Comparison of ENCODE assay signal across 12 cellular contexts in the genomic region with DNA sequence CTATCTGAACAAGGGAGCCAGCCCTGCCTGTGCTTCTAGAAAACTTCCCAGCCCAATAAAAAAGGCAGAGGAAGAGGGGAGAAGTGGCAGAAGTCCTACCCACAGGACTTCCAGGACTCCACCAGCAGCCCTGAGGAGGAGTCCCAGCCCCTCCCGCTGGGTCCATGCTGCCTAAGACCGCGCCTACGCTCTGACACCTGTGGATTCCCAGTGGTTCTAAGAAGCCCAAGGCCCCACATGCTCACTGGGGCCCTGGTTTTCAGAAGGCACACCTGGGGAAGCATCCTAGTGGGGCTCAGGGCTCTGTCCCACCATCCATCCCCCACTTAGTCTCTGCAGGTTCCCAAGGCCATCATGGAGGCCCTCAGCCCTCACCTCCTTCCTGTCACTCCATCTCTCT. TPM values are rescaled to one million over a fixed set of nuclear protein-coding genes. Genes with fewer than 3 reads are reported as not detected.
DNase-seq lines count a peak whose midpoint lies in the region; ATAC-seq and TF ChIP-seq lines count a peak whose summit lies in the region.
"Had no signal": no experiment of that assay in that cellular context is flagged by ENCODE, and none has a peak within 500 bp of the region (broad histone marks: within the 10 kb centered on the region; RNA-seq: fewer than 3 reads in every experiment).

No MANE protein-coding gene starts in this region.

- peaks cover 13% of the 10 kb centered on the region for H3K36me3 Mint-ChIP-seq in endodermal cell (ENCODE audit: low read depth)
- H3K36me3 Mint-ChIP-seq in mesothelial cell of epicardium, result no peaks in the 10 kb centered on the region

- ATAC-seq in GM21367 (IDR thresholded peaks at IDR 0.05; ENCODE audit: unreplicated experiment) (no peak), HG03280 (IDR thresholded peaks at IDR 0.05; ENCODE audit: unreplicated experiment) (no peak)
- ATAC-seq: SK-N-SH treated with all-trans-retinoic acid at 6 μM for 48 hours had no signal

- CTCF ChIA-PET in AG04450 (lab: Charles Lee), result no interaction called here

- no peak for TF ChIP-seq POLR2A in Peyer's patch (IDR thresholded peaks at IDR 0.05)

- no peaks in the 10 kb centered on the region for H3K9me3 ChIP-seq in AG04450 (ENCODE audit: control insufficient read depth, insufficient read depth, low read length)
- H3K9me3 ChIP-seq in Peyer's patch, result no peaks in the 10 kb centered on the region
- no peaks in the 10 kb centered on the region for H3K9me3 ChIP-seq in endodermal cell (ENCODE audit: control insufficient read depth, low read length)
- H3K9me3 ChIP-seq: adrenal gland had no signal

- TF ChIP-seq CTCF in AG04450 (IDR thresholded peaks at IDR 0.05; ENCODE audit: low read depth, low read length), result no peak
- no peak for TF ChIP-seq CTCF in Peyer's patch (IDR thresholded peaks at IDR 0.05)
- no peak for TF ChIP-seq CTCF in endodermal cell (conservative IDR thresholded peaks at IDR 0.05)
- no peak for TF ChIP-seq CTCF in mesothelial cell of epicardium (IDR thresholded peaks at IDR 0.05; ENCODE audit: unreplicated experiment)

- no peak overlapping the region for H3K9ac ChIP-seq in endodermal cell (ENCODE audit: extremely low read depth, low read length, poor library complexity, severe bottlenecking)

- H3K27me3 Mint-ChIP-seq in endodermal cell (ENCODE audit: insufficient read depth) (no peaks in the 10 kb centered on the region), mesothelial cell of epicardium (ENCODE audit: low read depth) (no peaks in the 10 kb centered on the region)

- no peaks in the 10 kb centered on the region for H3K9me3 Mint-ChIP-seq in endodermal cell
- no peaks in the 10 kb centered on the region for H3K9me3 Mint-ChIP-seq in mesothelial cell of epicardium

- H3K4me3 ChIP-seq in AG04450 (ENCODE audit: low read depth, low read length) (no peak overlapping the region), Peyer's patch (no peak overlapping the region), endodermal cell (ENCODE audit: low read length) (no peak overlapping the region)
- H3K4me3 ChIP-seq: adrenal gland had no signal

- no peaks in the 10 kb centered on the region for H3K27me3 ChIP-seq in AG04450 (ENCODE audit: control insufficient read depth, insufficient read depth, low read length)
- no peaks in the 10 kb centered on the region for H3K27me3 ChIP-seq in Peyer's patch
- no peaks in the 10 kb centered on the region for H3K27me3 ChIP-seq in endodermal cell (ENCODE audit: control insufficient read depth, insufficient read depth, low read length, poor library complexity, severe bottlenecking)
- H3K27me3 ChIP-seq: adrenal gland had no signal

- H3K4me3 Mint-ChIP-seq in endodermal cell, result no peak overlapping the region
- no peak overlapping the region for H3K4me3 Mint-ChIP-seq in mesothelial cell of epicardium
- H3K4me3 Mint-ChIP-seq: B cell had no signal

- DNase-seq in AG04450 (ENCODE audit: low read depth, low spot score) (no peak), Peyer's patch (no peak), endodermal cell (no peak), posterior vena cava (ENCODE audit: low spot score) (peak; percentile 47), HPDE6-E6E7 (ENCODE audit: extremely low spot score) (no peak), mesothelial cell of epicardium (ENCODE audit: low spot score in 2 of 2, unreplicated experiment in 2 of 2) (no peak)
- DNase-seq: adrenal gland, NCI-H2081 had no signal

- H3K36me3 ChIP-seq in Peyer's patch (no peaks in the 10 kb centered on the region), endodermal cell (ENCODE audit: control insufficient read depth, insufficient read depth, low read length) (peaks cover 32% of the 10 kb centered on the region)
- H3K36me3 ChIP-seq: adrenal gland had no signal

- H3K27ac Mint-ChIP-seq in endodermal cell (peak overlapping the region; percentile 32), mesothelial cell of epicardium (no peak overlapping the region)
- H3K27ac Mint-ChIP-seq: B cell had no signal

- H3K4me1 Mint-ChIP-seq in endodermal cell, result peaks cover 73% of the 10 kb centered on the region
- peaks cover 54% of the 10 kb centered on the region for H3K4me1 Mint-ChIP-seq in mesothelial cell of epicardium

- POLR2A ChIA-PET in AG04450 (lab: Yijun Ruan, JAX), result no interaction called here

- intact Hi-C loops in posterior vena cava (cut with DNase I), result loop anchor here in 1 of 2 donors (10.0 kb wide), 1 partner anchor 98 kb away; no protein-coding TSS in a partner anchor

- 97 to 100% methylated on average over 4 of the region's 4 CpGs for WGBS in endodermal cell (ENCODE audit: insufficient coverage in 1 of 2, insufficient read length in 1 of 2), 2 experiments

- H3K27ac ChIP-seq in AG04450 (ENCODE audit: low read depth, low read length) (peak overlapping the region; percentile 39), Peyer's patch (peak overlapping the region; percentile 5 to 86 (median 51)), endodermal cell (ENCODE audit: low read depth, low read length) (no peak overlapping the region)

- peaks cover 0 to 77% (median 12%) of the 10 kb centered on the region in 4 donors for H3K4me1 ChIP-seq in Peyer's patch
- H3K4me1 ChIP-seq in endodermal cell (ENCODE audit: control insufficient read depth, insufficient read depth, low read length), result peaks cover 29% of the 10 kb centered on the region

RNA-seq across cellular contexts. Expression of gene ACTN1, which starts 32.7 kb away (rescaled TPM):
- polyA plus RNA-seq in AG04450 (2011; rRNA removed), result 641 and 751 TPM in 2 replicates
- 1,243 and 1,580 TPM in 2 replicates for polyA minus RNA-seq in AG04450 (2011; rRNA and poly(A)+ RNA removed)
- total RNA-seq in Peyer's patch (100 to 1,000 TPM in 1 of 4 donors, 10 to 100 TPM in 3; 40.3 to 585 (median 80.1) TPM), endodermal cell (100 to 1,000 TPM; 190 to 275 TPM), posterior vena cava (100 to 1,000 TPM; 665 to 826 TPM), mesothelial cell of epicardium (155 to 166 TPM (median 163 TPM) in 3 replicates)
- polyA plus RNA-seq in endodermal cell (2013, experiment 1 of 2), result 115 TPM
- 126 TPM for polyA plus RNA-seq in endodermal cell (2013, experiment 2 of 2)
